ENCODE assay signal across 27 cellular contexts in genomic region chr1:97417661-97418060, GRCh38.
"Had no signal": no experiment of that assay in that cellular context is flagged by ENCODE, and none has a peak within 500 bp of the region (broad histone marks: within the 10 kb centered on the region; RNA-seq: fewer than 3 reads in every experiment).

No MANE protein-coding gene starts in this region.

- H3K4me3 ChIP-seq: colonic mucosa, coronary artery, dorsolateral prefrontal cortex, esophagus muscularis mucosa, esophagus squamous epithelium, gastrocnemius medialis, gastroesophageal sphincter, heart left ventricle, heart right ventricle had no signal

- FAIRE-seq: colon, endometrium, endothelial cell of umbilical vein had no signal

- H3K36me3 ChIP-seq: colonic mucosa, esophagus muscularis mucosa, esophagus squamous epithelium, gastrocnemius medialis, gastroesophageal sphincter, heart left ventricle, heart right ventricle had no signal

- H3K27ac ChIP-seq: colonic mucosa, coronary artery, epithelial cell of prostate, esophagus muscularis mucosa, esophagus squamous epithelium, foreskin keratinocyte, gastrocnemius medialis, gastroesophageal sphincter, heart left ventricle, heart right ventricle had no signal

- H3K4me1 ChIP-seq: colonic mucosa, esophagus muscularis mucosa, esophagus squamous epithelium, foreskin keratinocyte, gastrocnemius medialis, gastroesophageal sphincter, heart left ventricle, heart right ventricle had no signal

- H3K9me3 ChIP-seq: colonic mucosa, esophagus muscularis mucosa, esophagus squamous epithelium, gastrocnemius medialis, gastroesophageal sphincter, heart left ventricle, heart right ventricle had no signal

- ATAC-seq: effector memory CD8-positive, alpha-beta T cell; esophagus mucosa; foreskin keratinocyte; gastrocnemius medialis; gastroesophageal sphincter; heart left ventricle; heart right ventricle had no signal

- DNase-seq: colonic mucosa; cortex of kidney; dermis blood vessel endothelial cell; dorsolateral prefrontal cortex; effector CD4-positive, alpha-beta T cell; effector CD8-positive, alpha-beta T cell; effector memory CD4-positive, alpha-beta T cell; effector memory CD8-positive, alpha-beta T cell; endodermal cell; erythroblast; esophagus squamous epithelium; foreskin fibroblast; foreskin keratinocyte; foreskin melanocyte; gastrocnemius medialis; glutamatergic neuron; head of caudate nucleus; heart left ventricle; heart right ventricle had no signal

- H3K27me3 ChIP-seq: colonic mucosa, dorsolateral prefrontal cortex, esophagus muscularis mucosa, esophagus squamous epithelium, foreskin keratinocyte, gastrocnemius medialis, gastroesophageal sphincter, heart left ventricle, heart right ventricle had no signal
